ENCODE assay signal across 27 cellular contexts in genomic region chr9:88464851-88465250, GRCh38.
DNase-seq lines count a peak whose midpoint lies in the region; ATAC-seq and TF ChIP-seq lines count a peak whose summit lies in the region.
"Had no signal": no experiment of that assay in that cellular context is flagged by ENCODE, and none has a peak within 500 bp of the region (broad histone marks: within the 10 kb centered on the region; RNA-seq: fewer than 3 reads in every experiment).

No MANE protein-coding gene starts in this region.

- intact Hi-C loops in posterior vena cava (cut with DNase I), result no loop called here

- H3K36me3 ChIP-seq in BE2C, result no peaks in the 10 kb centered on the region
- H3K36me3 ChIP-seq: colonic mucosa had no signal

- no peaks in the 10 kb centered on the region for H3K9me3 ChIP-seq in BE2C
- H3K9me3 ChIP-seq: colonic mucosa, SK-N-SH, testis had no signal

- peaks cover 34% of the 10 kb centered on the region for H3K36me3 Mint-ChIP-seq in osteocyte (ENCODE audit: unreplicated experiment)

- H3K4me3 Mint-ChIP-seq in osteocyte (ENCODE audit: unreplicated experiment), result no peak overlapping the region
- H3K4me3 Mint-ChIP-seq: activated CD8-positive, alpha-beta T cell treated with anti-CD3 and anti-CD28 coated beads for 36 hours; activated naive CD8-positive, alpha-beta T cell treated with anti-CD3 and anti-CD28 coated beads, Interleukin-2, amount 50 U/mL, for 24 hours; brain; effector memory CD8-positive, alpha-beta T cell; nephron; T-helper 1 cell treated with Interleukin-12 subunit alpha and Interleukin-12 subunit beta and Interleukin-4 antibody, amounts not matched to agents 30 μg/mL and 1 μg/mL, for 36 hours had no signal

- peaks cover 30% of the 10 kb centered on the region for H3K4me1 Mint-ChIP-seq in osteocyte (ENCODE audit: unreplicated experiment)

- H3K27me3 ChIP-seq in foreskin keratinocyte (no peaks in the 10 kb centered on the region), BE2C (no peaks in the 10 kb centered on the region)
- H3K27me3 ChIP-seq: colonic mucosa, testis had no signal

- H3K4me1 ChIP-seq in foreskin keratinocyte, result peaks cover 57% of the 10 kb centered on the region
- no peaks in the 10 kb centered on the region for H3K4me1 ChIP-seq in BE2C
- H3K4me1 ChIP-seq: colonic mucosa, testis had no signal

- TF ChIP-seq CTCF in cardiac fibroblast (IDR thresholded peaks at IDR 0.05; ENCODE audit: low read depth, low read length) (no peak), foreskin keratinocyte (conservative IDR thresholded peaks at IDR 0.05) (no peak), osteocyte (IDR thresholded peaks at IDR 0.05) (no peak), BE2C (IDR thresholded peaks at IDR 0.05; ENCODE audit: low read depth, low read length) (no peak), GM20000 (IDR thresholded peaks at IDR 0.05; ENCODE audit: extremely low read depth, missing control alignments) (no peak)

- H3K9me3 Mint-ChIP-seq in osteocyte (ENCODE audit: unreplicated experiment), result no peaks in the 10 kb centered on the region
- H3K9me3 Mint-ChIP-seq: activated CD8-positive, alpha-beta T cell treated with anti-CD3 and anti-CD28 coated beads for 36 hours; activated naive CD8-positive, alpha-beta T cell treated with anti-CD3 and anti-CD28 coated beads, Interleukin-2, amount 50 U/mL, for 24 hours; brain; effector memory CD8-positive, alpha-beta T cell; nephron; T-helper 1 cell treated with Interleukin-12 subunit alpha and Interleukin-12 subunit beta and Interleukin-4 antibody, amounts not matched to agents 30 μg/mL and 1 μg/mL, for 36 hours had no signal

- in situ Hi-C loops in SK-MEL-5 (cut with HindIII; ENCODE audit: low pct_unique_long_range_greater_than_20kb, low sequenced_read_pairs), result no loop called here

- H3K27ac Mint-ChIP-seq in osteocyte (ENCODE audit: unreplicated experiment), result peak overlapping the region; percentile 56
- H3K27ac Mint-ChIP-seq: activated CD8-positive, alpha-beta T cell treated with anti-CD3 and anti-CD28 coated beads for 36 hours; activated naive CD8-positive, alpha-beta T cell treated with anti-CD3 and anti-CD28 coated beads, Interleukin-2, amount 50 U/mL, for 24 hours; effector memory CD8-positive, alpha-beta T cell; T-helper 1 cell treated with Interleukin-12 subunit alpha and Interleukin-12 subunit beta and Interleukin-4 antibody, amounts not matched to agents 30 μg/mL and 1 μg/mL, for 36 hours had no signal

- H3K4me3 ChIP-seq in cardiac fibroblast (replicated peaks in 1 of 2; ENCODE audit: low read depth in 2 of 2, low read length in 2 of 2) (no peak overlapping the region), BE2C (ENCODE audit: low read depth, low read length) (no peak overlapping the region)
- H3K4me3 ChIP-seq: colonic mucosa, testis had no signal

- ATAC-seq in foreskin keratinocyte, result no peak
- ATAC-seq: activated CD8-positive, alpha-beta T cell treated with anti-CD3 and anti-CD28 coated beads for 36 hours; activated naive CD8-positive, alpha-beta T cell treated with anti-CD3 and anti-CD28 coated beads, Interleukin-2, amount 50 U/mL, for 24 hours; effector memory CD8-positive, alpha-beta T cell; sciatic nerve had no signal

- no peak overlapping the region for H3K27ac ChIP-seq in foreskin keratinocyte
- H3K27ac ChIP-seq: colonic mucosa, testis had no signal

- H3K27me3 Mint-ChIP-seq in osteocyte (ENCODE audit: unreplicated experiment), result no peaks in the 10 kb centered on the region
- H3K27me3 Mint-ChIP-seq: activated CD8-positive, alpha-beta T cell treated with anti-CD3 and anti-CD28 coated beads for 36 hours; activated naive CD8-positive, alpha-beta T cell treated with anti-CD3 and anti-CD28 coated beads, Interleukin-2, amount 50 U/mL, for 24 hours; effector memory CD8-positive, alpha-beta T cell had no signal

- DNase-seq in SK-MEL-5 (ENCODE audit: low read depth, low spot score), result peak; percentile 9
- peak; percentile 8 to 68 for DNase-seq in cardiac fibroblast (ENCODE audit: low read depth in 2 of 2)
- DNase-seq in foreskin keratinocyte, result peak; percentile 61 to 66
- no peak for DNase-seq in osteocyte (ENCODE audit: extremely low spot score, unreplicated experiment)
- DNase-seq in BE2C, result no peak
- no peak for DNase-seq in activated CD4-positive, alpha-beta T cell treated with anti-CD3 and anti-CD28 coated beads for 1 hour
- DNase-seq in GM20000 (ENCODE audit: low spot score), result no peak
- DNase-seq in posterior vena cava (ENCODE audit: low spot score), result no peak
- DNase-seq: activated CD8-positive, alpha-beta T cell treated with anti-CD3 and anti-CD28 coated beads for 36 hours; activated effector memory CD4-positive, alpha-beta T cell treated with anti-CD3 and anti-CD28 coated beads, Interleukin-2, amount 50 U/mL, for 16 hours; activated naive CD8-positive, alpha-beta T cell treated with anti-CD3 and anti-CD28 coated beads, Interleukin-2, amount 50 U/mL, for 24 hours; C1 segment of cervical spinal cord; colonic mucosa; DMS79; effector memory CD8-positive, alpha-beta T cell; GF-D8; glutamatergic neuron; islet precursor cell; Kasumi-1; NCI-H510A; SK-N-SH; stimulated activated naive CD4-positive, alpha-beta T cell; testis had no signal

Comparison
In these comparisons a context has a peak if more than half of its experiments do, and no peak if none do; other contexts are left out.
1. DNase-seq: peak in SK-MEL-5 (single experiment), cardiac fibroblast (2 of 2) and foreskin keratinocyte (2 of 2); none in osteocyte (single experiment), BE2C (single experiment), activated CD4-positive, alpha-beta T cell treated with anti-CD3 and anti-CD28 coated beads for 1 hour (single experiment), GM20000 (single experiment) and posterior vena cava (single experiment).